23 cellular contexts compared by ENCODE assay signal in the genomic region with DNA sequence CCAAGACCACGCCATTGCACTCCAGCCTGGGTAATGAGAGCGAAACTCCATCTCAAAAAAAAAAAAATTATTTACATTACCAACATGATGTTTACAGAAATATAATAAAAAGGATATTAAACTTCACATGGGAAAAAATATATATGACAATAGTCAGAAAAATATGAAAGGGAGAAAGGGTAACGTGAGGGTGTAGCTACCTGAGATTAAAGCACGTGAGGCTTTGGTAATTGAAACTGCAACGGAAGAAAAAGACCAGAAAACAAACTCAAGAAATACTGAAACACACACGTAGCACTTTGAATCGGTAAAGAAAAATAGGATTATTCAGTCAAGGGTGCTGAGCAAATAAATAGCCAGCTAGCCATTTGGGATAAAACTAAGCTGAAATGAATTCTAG. TPM values are rescaled to one million over a fixed set of nuclear protein-coding genes. Genes with fewer than 3 reads are reported as not detected.
A peak's percentile ranks its signal among the peaks of the same experiment; 100 is the strongest.
DNase-seq lines count a peak whose midpoint lies in the region; ATAC-seq lines count a peak whose summit lies in the region.
"Had no signal": no experiment of that assay in that cellular context is flagged by ENCODE, and none has a peak within 500 bp of the region (broad histone marks: within the 10 kb centered on the region; RNA-seq: fewer than 3 reads in every experiment).

No MANE protein-coding gene starts in this region.

- peaks cover 50% of the 10 kb centered on the region for H3K36me3 Mint-ChIP-seq in activated naive CD4-positive, alpha-beta T cell treated with anti-CD3 and anti-CD28 coated beads, Interleukin-2, amount 10 ng/mL, durations not matched to agents 7 days and 5 days
- H3K36me3 Mint-ChIP-seq in activated naive CD4-positive, alpha-beta T cell treated with anti-CD3 and anti-CD28 coated beads for 36 hours (ENCODE audit: low read depth), result peaks cover 5% of the 10 kb centered on the region
- H3K36me3 Mint-ChIP-seq in IgD-negative memory B cell, result peaks cover 13% of the 10 kb centered on the region
- H3K36me3 Mint-ChIP-seq in activated naive CD8-positive, alpha-beta T cell, result no peaks in the 10 kb centered on the region
- H3K36me3 Mint-ChIP-seq in stimulated activated memory B cell treated with anti-CD40 and anti-IgM and Interleukin-4, amounts not matched to agents 10 μg/mL and 1 μg/mL and 100 μg/mL, for 72 hours, result peaks cover 74% of the 10 kb centered on the region
- H3K36me3 Mint-ChIP-seq: neural progenitor cell had no signal

- H3K4me1 Mint-ChIP-seq in activated naive CD4-positive, alpha-beta T cell treated with anti-CD3 and anti-CD28 coated beads, Interleukin-2, amount 10 ng/mL, durations not matched to agents 7 days and 5 days, result peaks cover 89% of the 10 kb centered on the region
- H3K4me1 Mint-ChIP-seq in activated naive CD4-positive, alpha-beta T cell treated with anti-CD3 and anti-CD28 coated beads for 36 hours (ENCODE audit: low read depth), result peaks cover 91% of the 10 kb centered on the region
- H3K4me1 Mint-ChIP-seq in IgD-negative memory B cell, result peaks cover 76 to 81% (median 79%) of the 10 kb centered on the region in 3 donors
- peaks cover 90% of the 10 kb centered on the region for H3K4me1 Mint-ChIP-seq in activated naive CD8-positive, alpha-beta T cell (ENCODE audit: low read depth)
- H3K4me1 Mint-ChIP-seq in stimulated activated memory B cell treated with anti-CD40 and anti-IgM and Interleukin-4, amounts not matched to agents 10 μg/mL and 1 μg/mL and 100 μg/mL, for 72 hours, result peaks cover 95% of the 10 kb centered on the region

- CTCF ChIA-PET in activated naive CD4-positive, alpha-beta T cell treated with anti-CD3 and anti-CD28 coated beads, Interleukin-2, amount 10 ng/mL, durations not matched to agents 7 days and 5 days (lab: Charles Lee), result no interaction called here
- CTCF ChIA-PET in activated naive CD4-positive, alpha-beta T cell treated with anti-CD3 and anti-CD28 coated beads for 36 hours (lab: Charles Lee), result interaction anchor here (0.7 to 2.2 kb wide), 5 partner anchors 18 to 1438 kb away, joined by 3 to 8 read pairs (median 4); no protein-coding TSS in a partner anchor

- ATAC-seq in stimulated activated memory B cell treated with anti-CD40 and anti-IgM and Interleukin-4, amounts not matched to agents 10 μg/mL and 1 μg/mL and 100 μg/mL, for 72 hours, result no peak
- no peak for ATAC-seq in GM19324 (IDR thresholded peaks at IDR 0.05; ENCODE audit: low FRiP score, unreplicated experiment)
- ATAC-seq: body of pancreas, gastrocnemius medialis, left ventricle myocardium superior had no signal

- no peak for DNase-seq in activated naive CD4-positive, alpha-beta T cell treated with anti-CD3 and anti-CD28 coated beads, Interleukin-2, amount 10 ng/mL, durations not matched to agents 7 days and 5 days
- no peak for DNase-seq in activated naive CD4-positive, alpha-beta T cell treated with anti-CD3 and anti-CD28 coated beads for 36 hours
- DNase-seq in NCI-H524 treated with DMSO at 0.1 percent for 48 hours (lab: John Stamatoyannopoulos, UW), result no peak
- DNase-seq in posterior vena cava (ENCODE audit: low spot score), result no peak
- DNase-seq: activated CD4-positive, alpha-beta T cell treated with anti-CD3 and anti-CD28 coated beads, Interleukin-2, amount 50 U/mL, for 1 hour; body of pancreas; DMS153; esophagus squamous epithelium; gastrocnemius medialis; GDM1; HFFc6; hippocampal formation; KBM-7; left ventricle myocardium superior; NCI-H187 treated with DMSO at 0.1 percent for 48 hours; NCI-H2227 treated with DMSO at 0.1 percent for 48 hours; NCI-H82; OCI-M1 had no signal

- intact Hi-C loops in activated naive CD4-positive, alpha-beta T cell treated with anti-CD3 and anti-CD28 coated beads for 36 hours (cut with micrococcal nuclease), result loop anchor here (5.0 kb wide), 1 partner anchor 1601 kb away; no protein-coding TSS in a partner anchor
- intact Hi-C loops in posterior vena cava (cut with DNase I), result no loop called here

- peak overlapping the region; percentile 34 for H3K4me3 Mint-ChIP-seq in activated naive CD4-positive, alpha-beta T cell treated with anti-CD3 and anti-CD28 coated beads, Interleukin-2, amount 10 ng/mL, durations not matched to agents 7 days and 5 days
- H3K4me3 Mint-ChIP-seq in activated naive CD4-positive, alpha-beta T cell treated with anti-CD3 and anti-CD28 coated beads for 36 hours, result no peak overlapping the region
- H3K4me3 Mint-ChIP-seq in IgD-negative memory B cell, result peak overlapping the region in 3 of 4 donors; percentile 6 to 51 (median 45)
- H3K4me3 Mint-ChIP-seq in activated naive CD8-positive, alpha-beta T cell, result peak overlapping the region; percentile 44
- H3K4me3 Mint-ChIP-seq in stimulated activated memory B cell treated with anti-CD40 and anti-IgM and Interleukin-4, amounts not matched to agents 10 μg/mL and 1 μg/mL and 100 μg/mL, for 72 hours, result peak overlapping the region; percentile 38
- H3K4me3 Mint-ChIP-seq: HFFc6, neural progenitor cell had no signal

- H3K27ac Mint-ChIP-seq in activated naive CD4-positive, alpha-beta T cell treated with anti-CD3 and anti-CD28 coated beads, Interleukin-2, amount 10 ng/mL, durations not matched to agents 7 days and 5 days, result peak overlapping the region; percentile 77
- no peak overlapping the region for H3K27ac Mint-ChIP-seq in activated naive CD4-positive, alpha-beta T cell treated with anti-CD3 and anti-CD28 coated beads for 36 hours
- peak overlapping the region in 2 of 3 donors; percentile 4 to 97 for H3K27ac Mint-ChIP-seq in IgD-negative memory B cell
- peak overlapping the region; percentile 85 for H3K27ac Mint-ChIP-seq in activated naive CD8-positive, alpha-beta T cell
- H3K27ac Mint-ChIP-seq in stimulated activated memory B cell treated with anti-CD40 and anti-IgM and Interleukin-4, amounts not matched to agents 10 μg/mL and 1 μg/mL and 100 μg/mL, for 72 hours, result peak overlapping the region; percentile 95
- H3K27ac Mint-ChIP-seq: HFFc6, neural progenitor cell had no signal

- no peaks in the 10 kb centered on the region for H3K27me3 Mint-ChIP-seq in activated naive CD4-positive, alpha-beta T cell treated with anti-CD3 and anti-CD28 coated beads, Interleukin-2, amount 10 ng/mL, durations not matched to agents 7 days and 5 days
- H3K27me3 Mint-ChIP-seq in activated naive CD4-positive, alpha-beta T cell treated with anti-CD3 and anti-CD28 coated beads for 36 hours (ENCODE audit: low read depth), result no peaks in the 10 kb centered on the region
- H3K27me3 Mint-ChIP-seq in IgD-negative memory B cell, result no peaks in the 10 kb centered on the region
- no peaks in the 10 kb centered on the region for H3K27me3 Mint-ChIP-seq in activated naive CD8-positive, alpha-beta T cell
- no peaks in the 10 kb centered on the region for H3K27me3 Mint-ChIP-seq in stimulated activated memory B cell treated with anti-CD40 and anti-IgM and Interleukin-4, amounts not matched to agents 10 μg/mL and 1 μg/mL and 100 μg/mL, for 72 hours

- H3K9me3 Mint-ChIP-seq in activated naive CD4-positive, alpha-beta T cell treated with anti-CD3 and anti-CD28 coated beads, Interleukin-2, amount 10 ng/mL, durations not matched to agents 7 days and 5 days, result no peaks in the 10 kb centered on the region
- H3K9me3 Mint-ChIP-seq in activated naive CD4-positive, alpha-beta T cell treated with anti-CD3 and anti-CD28 coated beads for 36 hours, result no peaks in the 10 kb centered on the region
- no peaks in the 10 kb centered on the region for H3K9me3 Mint-ChIP-seq in IgD-negative memory B cell
- no peaks in the 10 kb centered on the region for H3K9me3 Mint-ChIP-seq in activated naive CD8-positive, alpha-beta T cell (ENCODE audit: low read depth)
- H3K9me3 Mint-ChIP-seq in stimulated activated memory B cell treated with anti-CD40 and anti-IgM and Interleukin-4, amounts not matched to agents 10 μg/mL and 1 μg/mL and 100 μg/mL, for 72 hours, result no peaks in the 10 kb centered on the region
- H3K9me3 Mint-ChIP-seq: HFFc6, neural progenitor cell had no signal

RNA-seq across cellular contexts. Expression of a gene that starts 53.6 kb away (rescaled TPM):
- total RNA-seq in activated naive CD4-positive, alpha-beta T cell treated with anti-CD3 and anti-CD28 coated beads for 36 hours, result 100 to 1,000 TPM; 145 to 149 TPM
- 210 TPM for polyA plus RNA-seq in IgD-negative memory B cell
- 10 to 100 TPM; 27.0 to 42.9 TPM for total RNA-seq in posterior vena cava
